ENCODE assay signal across 8 cellular contexts in the genomic region with DNA sequence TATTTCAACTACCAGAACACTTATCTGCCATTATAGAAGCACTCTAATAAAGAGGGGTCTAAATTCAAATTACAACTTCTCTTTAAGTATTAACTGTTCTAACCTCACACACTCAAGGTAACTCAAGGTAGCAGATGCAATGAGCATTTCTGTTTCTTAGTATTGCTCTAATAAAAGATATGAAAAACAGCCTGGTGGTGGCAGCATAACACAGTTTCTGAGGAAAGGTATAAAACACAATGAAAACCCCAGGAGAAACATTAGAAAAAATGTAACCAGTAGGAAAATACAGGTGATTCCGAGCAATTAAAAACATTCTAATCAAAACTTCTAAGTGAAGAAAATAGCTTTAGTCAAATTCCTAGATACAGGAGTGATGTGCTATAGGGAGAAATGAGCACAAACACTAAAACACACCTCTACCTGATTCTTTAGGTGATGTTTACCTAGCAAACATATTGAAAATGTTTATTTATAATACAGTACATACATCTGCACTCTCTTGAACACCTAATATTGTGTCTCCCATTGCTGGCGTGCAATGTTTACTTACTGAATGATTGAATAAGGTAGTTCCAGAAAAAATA. TPM values are rescaled to one million over a fixed set of nuclear protein-coding genes. Genes with fewer than 3 reads are reported as not detected.
DNase-seq lines count a peak whose midpoint lies in the region; ATAC-seq and TF ChIP-seq lines count a peak whose summit lies in the region.

No MANE protein-coding gene starts in this region.

- intact Hi-C loops in natural killer cell (cut with micrococcal nuclease), result loop anchor here (1.0 to 5.0 kb wide), 3 partner anchors 17 to 446 kb away; a partner anchor contains a TSS
- intact Hi-C loops in mucosa of descending colon (cut with DNase I, micrococcal nuclease), result no loop called here

- ATAC-seq in natural killer cell (no peak), mucosa of descending colon (no peak), GM18498 (IDR thresholded peaks at IDR 0.05; ENCODE audit: unreplicated experiment) (no peak)
- ATAC-seq in natural killer cell treated with Interleukin-12 subunit alpha and Interleukin-12 subunit beta and Interleukin-15 and Interleukin-18, amount 100 ng/mL, for 72 hours, result no peak

- H3K4me3 Mint-ChIP-seq in natural killer cell, result peak overlapping the region; percentile 85
- H3K4me3 Mint-ChIP-seq in natural killer cell treated with Interleukin-12 subunit alpha and Interleukin-12 subunit beta and Interleukin-15 and Interleukin-18, amount 100 ng/mL, for 72 hours, result no peak overlapping the region

- H3K4me3 ChIP-seq in NB4 (ENCODE audit: low read depth, low read length) (no peak overlapping the region), mucosa of descending colon (no peak overlapping the region)

- H3K9me3 Mint-ChIP-seq in natural killer cell, result no peaks in the 10 kb centered on the region
- H3K9me3 Mint-ChIP-seq in natural killer cell treated with Interleukin-12 subunit alpha and Interleukin-12 subunit beta and Interleukin-15 and Interleukin-18, amount 100 ng/mL, for 72 hours, result no peaks in the 10 kb centered on the region

- peak overlapping the region in 1 of 2 donors; percentile 93 for H3K27ac Mint-ChIP-seq in natural killer cell
- H3K27ac Mint-ChIP-seq in natural killer cell treated with Interleukin-12 subunit alpha and Interleukin-12 subunit beta and Interleukin-15 and Interleukin-18, amount 100 ng/mL, for 72 hours, result peak overlapping the region in 1 of 2 donors; percentile 90

- TF ChIP-seq CTCF in natural killer cell (IDR thresholded peaks at IDR 0.05) (peak; percentile 79), NB4 (IDR thresholded peaks at IDR 0.05; ENCODE audit: low read depth, low read length) (peak; percentile 49), mucosa of descending colon (IDR thresholded peaks at IDR 0.05) (peak; percentile 47)

- H3K36me3 Mint-ChIP-seq in natural killer cell, result no peaks in the 10 kb centered on the region
- no peaks in the 10 kb centered on the region for H3K36me3 Mint-ChIP-seq in natural killer cell treated with Interleukin-12 subunit alpha and Interleukin-12 subunit beta and Interleukin-15 and Interleukin-18, amount 100 ng/mL, for 72 hours

- H3K4me1 ChIP-seq in mucosa of descending colon (ENCODE audit: low read depth), result peaks cover 24% of the 10 kb centered on the region

- H3K9me3 ChIP-seq in mucosa of descending colon, result no peaks in the 10 kb centered on the region

- TF ChIP-seq POLR2A in NB4 (IDR thresholded peaks at IDR 0.05; ENCODE audit: extremely low read depth, insufficient read length), result no peak

- peaks cover 36 to 39% of the 10 kb centered on the region in 2 donors for H3K4me1 Mint-ChIP-seq in natural killer cell
- peaks cover 16 to 41% of the 10 kb centered on the region in 2 donors for H3K4me1 Mint-ChIP-seq in natural killer cell treated with Interleukin-12 subunit alpha and Interleukin-12 subunit beta and Interleukin-15 and Interleukin-18, amount 100 ng/mL, for 72 hours (ENCODE audit: low read depth in 2 of 2)

- no peak for DNase-seq in natural killer cell
- no peak for DNase-seq in natural killer cell treated with Interleukin-12 subunit alpha and Interleukin-12 subunit beta and Interleukin-15 and Interleukin-18, amount 100 ng/mL, for 72 hours (ENCODE audit: low spot score)
- peak; percentile 61 for DNase-seq in NB4 (ENCODE audit: low read depth)
- DNase-seq in SW480 (ENCODE audit: low spot score), result peak; percentile 62
- peak; percentile 71 for DNase-seq in cerebellum (ENCODE audit: low spot score)
- DNase-seq in mucosa of descending colon, result peak in 1 of 3 donors; percentile 89
- no peak for DNase-seq in ecto neural progenitor cell (ENCODE audit: low spot score)

- peaks cover 4% of the 10 kb centered on the region for H3K36me3 ChIP-seq in mucosa of descending colon (ENCODE audit: low read depth)

- H3K27me3 Mint-ChIP-seq in natural killer cell (ENCODE audit: low read depth in 2 of 2), result no peaks in the 10 kb centered on the region
- no peaks in the 10 kb centered on the region for H3K27me3 Mint-ChIP-seq in natural killer cell treated with Interleukin-12 subunit alpha and Interleukin-12 subunit beta and Interleukin-15 and Interleukin-18, amount 100 ng/mL, for 72 hours

RNA-seq across cellular contexts. Expression of a gene that starts 3.5 kb away (rescaled TPM):
- 100 to 1,000 TPM; 119 to 146 (median 136) TPM for total RNA-seq in natural killer cell
- total RNA-seq in natural killer cell treated with Interleukin-12 subunit alpha and Interleukin-12 subunit beta and Interleukin-15 and Interleukin-18, amount 100 ng/mL, for 72 hours, result 10 to 100 TPM; 46.5 to 97.9 TPM
- total RNA-seq in cerebellum, result 74.8 TPM
- total RNA-seq in mucosa of descending colon, result 100 to 1,000 TPM; 169 to 263 (median 188) TPM

Comparison
In these comparisons a context has a peak if more than half of its experiments do, and no peak if none do; other contexts are left out.
1. DNase-seq: peak in NB4 (single experiment), SW480 (single experiment) and cerebellum (single experiment); none in natural killer cell (single experiment), natural killer cell treated with Interleukin-12 subunit alpha and Interleukin-12 subunit beta and Interleukin-15 and Interleukin-18, amount 100 ng/mL, for 72 hours (single experiment) and ecto neural progenitor cell (single experiment).
2. Peak in every context shown above with its lines, with median percentiles within 50 percentile points of each other: CTCF ChIP-seq.